In genomic region chr17:64357191-64357981, GRCh38 we compare ENCODE assay signal across 1 cellular context.
TF ChIP-seq lines count a peak whose summit lies in the region.

No MANE protein-coding gene starts in this region.

TF ChIP-seq in WTC11, 78 proteins besides CTCF, POLR2A, EP300 and RAD21 (continued from another document):
- TF ChIP-seq STAT6 (CRISPR knock-in tag; conservative IDR thresholded peaks at IDR 0.05; ENCODE audit: low read depth): no peak
TF ChIP-seq in WTC11: peak in this region for 0.
